In the genomic region with DNA sequence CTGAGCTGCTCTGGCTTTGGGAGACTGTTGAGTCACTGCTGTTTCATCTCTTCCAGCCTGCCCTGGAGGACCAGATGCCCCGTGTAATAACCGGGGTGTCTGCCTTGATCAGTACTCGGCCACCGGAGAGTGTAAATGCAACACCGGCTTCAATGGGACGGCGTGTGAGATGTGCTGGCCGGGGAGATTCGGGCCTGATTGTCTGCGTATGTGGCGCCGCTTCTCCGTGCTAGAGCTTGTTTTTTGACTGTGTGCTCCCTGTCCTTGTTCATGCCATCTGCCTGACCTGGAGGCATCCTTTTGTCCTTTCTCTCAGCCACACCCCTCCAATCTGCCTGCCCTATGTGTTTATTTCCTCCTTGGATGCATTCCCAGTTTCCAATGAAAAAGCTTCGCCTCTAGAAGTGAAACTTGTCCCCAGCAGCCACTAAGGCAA, we compare ENCODE assay signal across 9 cellular contexts.
DNase-seq lines count a peak whose midpoint lies in the region; ATAC-seq and TF ChIP-seq lines count a peak whose summit lies in the region.
"Had no signal": no experiment of that assay in that cellular context is flagged by ENCODE, and none has a peak within 500 bp of the region (broad histone marks: within the 10 kb centered on the region; RNA-seq: fewer than 3 reads in every experiment).

No MANE protein-coding gene starts in this region.

- no peaks in the 10 kb centered on the region for H3K27me3 ChIP-seq in heart right ventricle
- H3K27me3 ChIP-seq in neural progenitor cell: no peaks in the 10 kb centered on the region

- no peaks in the 10 kb centered on the region for H4K20me1 ChIP-seq in neural progenitor cell (ENCODE audit: low read depth)

- H3K9ac ChIP-seq in neural progenitor cell: no peak overlapping the region

- no peaks in the 10 kb centered on the region for H3K9me3 Mint-ChIP-seq in neural progenitor cell
- H3K9me3 Mint-ChIP-seq: activated T-helper 2 cell treated with anti-CD3 and anti-CD28 coated beads, Interferon-gamma antibody, Interleukin-2, Interleukin-4, amounts not matched to agents 10 μg/mL and 5 μg/mL and 100 μg/mL, durations not matched to agents 14 hours and 24 hours and 36 hours had no signal

- no peak overlapping the region for H3K4me2 ChIP-seq in neural progenitor cell

- no peaks in the 10 kb centered on the region for H3K36me3 Mint-ChIP-seq in neural progenitor cell

- H3K4me1 Mint-ChIP-seq in neural progenitor cell: no peaks in the 10 kb centered on the region

- DNase-seq in AG08395 (ENCODE audit: low spot score) (peak; percentile 38), NCI-H1105 treated with DMSO at 0.1 percent for 48 hours (lab: John Stamatoyannopoulos, UW) (peak; percentile 97), SHP77 (lab: John Stamatoyannopoulos, UW) (peak; percentile 51 to 64), heart right ventricle (peak in 1 of 2 donors; percentile 20), omental fat pad (ENCODE audit: low spot score) (no peak), GM19240 (ENCODE audit: insufficient read length, low spot score) (no peak), neural progenitor cell (ENCODE audit: low spot score) (no peak), activated T-cell treated with anti-CD3 and anti-CD28 coated beads for 4 hours (no peak)

- H3K27ac Mint-ChIP-seq in neural progenitor cell: no peak overlapping the region
- H3K27ac Mint-ChIP-seq: activated T-helper 2 cell treated with anti-CD3 and anti-CD28 coated beads, Interferon-gamma antibody, Interleukin-2, Interleukin-4, amounts not matched to agents 10 μg/mL and 5 μg/mL and 100 μg/mL, durations not matched to agents 14 hours and 24 hours and 36 hours had no signal

- H3F3A ChIP-seq in neural progenitor cell (ENCODE audit: low read depth): no peaks in the 10 kb centered on the region

- ATAC-seq in heart right ventricle: peak; percentile 46 to 86 (median 65)
- ATAC-seq in omental fat pad (ENCODE audit: low FRiP score): no peak

- no peaks in the 10 kb centered on the region for H3K79me2 ChIP-seq in neural progenitor cell (ENCODE audit: low read depth)

- TF ChIP-seq CTCF in heart right ventricle (IDR thresholded peaks at IDR 0.05) (no peak), omental fat pad (IDR thresholded peaks at IDR 0.05) (no peak), neural progenitor cell (IDR thresholded peaks at IDR 0.05) (no peak)

- H3K36me3 ChIP-seq in heart right ventricle (no peaks in the 10 kb centered on the region), neural progenitor cell (no peaks in the 10 kb centered on the region)

- no peak overlapping the region for H2AFZ ChIP-seq in neural progenitor cell (replicated peaks)

- H3K9me3 ChIP-seq in heart right ventricle (no peaks in the 10 kb centered on the region), neural progenitor cell (ENCODE audit: low read depth) (no peaks in the 10 kb centered on the region)

- H3K4me3 Mint-ChIP-seq in neural progenitor cell: no peak overlapping the region

- no peak overlapping the region for H3K4me3 ChIP-seq in heart right ventricle
- no peak overlapping the region for H3K4me3 ChIP-seq in neural progenitor cell

- H3K27me3 Mint-ChIP-seq in neural progenitor cell (ENCODE audit: insufficient read depth, low read depth): peaks cover 9% of the 10 kb centered on the region

- 56 to 70% methylated on average over 14 of the region's 14 CpGs for WGBS in heart right ventricle, 2 donors

- H3K4me1 ChIP-seq in heart right ventricle: peaks cover 0 to 11% (median 6%) of the 10 kb centered on the region in 9 donors
- H3K4me1 ChIP-seq in neural progenitor cell: no peaks in the 10 kb centered on the region

- intact Hi-C loops in heart right ventricle (cut with DNase I): loop anchor here in 1 of 10 donors (10.0 kb wide), 1 partner anchor 118 kb away; no protein-coding TSS in a partner anchor

- H3K27ac ChIP-seq in heart right ventricle (peak overlapping the region in 1 of 10 donors; percentile 45), neural progenitor cell (no peak overlapping the region)

Comparison
In these comparisons a context has a peak if more than half of its experiments do, and no peak if none do; other contexts are left out.
1. DNase-seq: peak in AG08395 (single experiment), NCI-H1105 treated with DMSO at 0.1 percent for 48 hours (single experiment) and SHP77 (2 of 2); none in omental fat pad (single experiment), GM19240 (single experiment), neural progenitor cell (single experiment) and activated T-cell treated with anti-CD3 and anti-CD28 coated beads for 4 hours (single experiment).